In the genomic region with DNA sequence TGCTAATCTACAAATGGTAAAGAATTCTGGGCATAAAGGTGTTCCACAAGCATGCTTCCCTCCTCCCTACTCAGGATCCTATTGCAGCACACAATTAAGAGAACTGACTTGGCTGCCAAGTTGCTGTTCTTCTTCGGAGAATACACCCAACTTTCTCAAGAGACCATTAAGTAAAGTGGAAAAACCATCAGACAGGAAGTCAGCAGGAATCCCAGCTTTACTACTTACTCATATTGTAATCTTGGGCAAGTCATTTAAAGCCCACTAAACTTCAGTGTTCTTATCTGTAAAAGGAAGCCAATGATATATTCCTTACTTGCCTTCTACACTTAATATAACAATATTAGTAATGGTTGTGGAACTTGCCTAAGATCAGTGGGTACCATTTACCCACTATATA, we compare ENCODE assay signal across 32 cellular contexts. TPM values are rescaled to one million over a fixed set of nuclear protein-coding genes. Genes with fewer than 3 reads are reported as not detected.
A peak's percentile ranks its signal among the peaks of the same experiment; 100 is the strongest.
DNase-seq lines count a peak whose midpoint lies in the region; ATAC-seq and TF ChIP-seq lines count a peak whose summit lies in the region.
"Had no signal": no experiment of that assay in that cellular context is flagged by ENCODE, and none has a peak within 500 bp of the region (broad histone marks: within the 10 kb centered on the region; RNA-seq: fewer than 3 reads in every experiment).

No MANE protein-coding gene starts in this region.

- peaks cover 6% of the 10 kb centered on the region for H3K4me1 ChIP-seq in A673 (ENCODE audit: insufficient read depth, low read length, poor library complexity, severe bottlenecking)
- H3K4me1 ChIP-seq: A549 had no signal

- CTCF ChIA-PET in A673 (lab: Charles Lee) = interaction anchor here (1.3 kb wide), 1 partner anchor 39 kb away, joined by 3 read pairs; no protein-coding TSS in a partner anchor

- no peak for TF ChIP-seq CTCF in A673 (conservative IDR thresholded peaks at IDR 0.05; ENCODE audit: low read depth, low read length)
- TF ChIP-seq CTCF in cardiac fibroblast (IDR thresholded peaks at IDR 0.05; ENCODE audit: low read depth, low read length) = no peak

- peaks cover under 1% of the 10 kb centered on the region for H3K27me3 ChIP-seq in A673 (replicated peaks; ENCODE audit: insufficient read depth, low read depth, low read length, poor library complexity)
- H3K27me3 ChIP-seq: heart left ventricle, MG63, upper lobe of left lung had no signal

- no peak for TF ChIP-seq POLR2A in GM18505 (IDR thresholded peaks at IDR 0.05; ENCODE audit: borderline replicate concordance, extremely low read depth, insufficient read depth, insufficient read length)

- no peaks in the 10 kb centered on the region for H3K9me3 ChIP-seq in A673 (ENCODE audit: low read depth, low read length, poor library complexity, severe bottlenecking)
- H3K9me3 ChIP-seq: A549, heart left ventricle, MG63, upper lobe of left lung had no signal

- peak; percentile 73 for DNase-seq in A673 (ENCODE audit: low spot score)
- DNase-seq in NCI-H226 = peak; percentile 63
- peak; percentile 57 to 72 for DNase-seq in cardiac fibroblast (ENCODE audit: low read depth in 2 of 2)
- peak; percentile 32 for DNase-seq in non-pigmented ciliary epithelial cell (ENCODE audit: low read depth)
- no peak for DNase-seq in SKM-1 (lab: John Stamatoyannopoulos, UW; ENCODE audit: unreplicated experiment)
- no peak for DNase-seq in retina
- DNase-seq: activated CD4-positive, alpha-beta memory T cell treated with anti-CD3 and anti-CD28 coated beads, Interleukin-2, amount 10 ng/mL, durations not matched to agents 7 days and 5 days; activated CD4-positive, alpha-beta T cell treated with anti-CD3 and anti-CD28 coated beads for 1 hour; activated CD8-positive, alpha-beta memory T cell treated with anti-CD3 and anti-CD28 coated beads, Interleukin-2, amount 50 U/mL, for 4 hours; CD8-positive, alpha-beta T cell; cortex of kidney; DMS 273 treated with DMSO at 0.1 percent for 48 hours; effector memory CD8-positive, alpha-beta T cell; EL; erythroblast; foreskin fibroblast; heart left ventricle; MG63; naive thymus-derived CD8-positive, alpha-beta T cell; NCI-H1105 treated with DMSO at 0.1 percent for 48 hours; NCI-H1930; NCI-H526; occipital lobe; OCI-M1; stimulated activated naive B cell treated with anti-CD40 and anti-IgM and Interleukin-4, amounts not matched to agents 10 μg/mL and 1 μg/mL and 100 μg/mL, for 72 hours; substantia nigra; upper lobe of left lung had no signal

- BruUV-seq in A673 (replicated peaks; lab: Mats Ljungman, UMichigan) = no TSS peak

- H3K27ac ChIP-seq in A673 (ENCODE audit: low read depth, low read length, poor library complexity, severe bottlenecking) = no peak overlapping the region
- H3K27ac ChIP-seq: A549, heart left ventricle, HL-60, KMS-11, upper lobe of left lung had no signal

- intact Hi-C loops in A673 (cut with micrococcal nuclease; ENCODE audit: unreplicated experiment) = no loop called here

- POLR2A ChIA-PET in A673 (lab: Charles Lee; ENCODE audit: low non-redundant PET) = no interaction called here

- H3K4me3 ChIP-seq in A673 (ENCODE audit: low read depth, low read length, poor library complexity, severe bottlenecking) (no peak overlapping the region), cardiac fibroblast (replicated peaks in 1 of 2; ENCODE audit: low read depth in 2 of 2, low read length in 2 of 2) (no peak overlapping the region)
- H3K4me3 ChIP-seq: A549, heart left ventricle, MG63, upper lobe of left lung had no signal

- H3K36me3 ChIP-seq in A673 (ENCODE audit: insufficient read depth, low read length, poor library complexity, severe bottlenecking) = no peaks in the 10 kb centered on the region
- H3K36me3 ChIP-seq: heart left ventricle, MG63 had no signal

- ATAC-seq in GM18505 (IDR thresholded peaks at IDR 0.05; ENCODE audit: unreplicated experiment) = no peak
- ATAC-seq in HG02885 (IDR thresholded peaks at IDR 0.05; ENCODE audit: poor library complexity, unreplicated experiment) = no peak
- ATAC-seq: A549; CD8-positive, alpha-beta T cell; effector memory CD8-positive, alpha-beta T cell; heart left ventricle; naive thymus-derived CD8-positive, alpha-beta T cell; stimulated activated naive B cell treated with anti-CD40 and anti-IgM and Interleukin-4, amounts not matched to agents 10 μg/mL and 1 μg/mL and 100 μg/mL, for 72 hours had no signal

RNA-seq across cellular contexts. Expression of a gene that starts 37.8 kb away (rescaled TPM):
- total RNA-seq in A673 (2021) = 5.7 and 6.3 TPM in 2 replicates

Comparison
In these comparisons a context has a peak if more than half of its experiments do, and no peak if none do; other contexts are left out.
1. DNase-seq: peak in A673 (single experiment), NCI-H226 (single experiment), cardiac fibroblast (2 of 2) and non-pigmented ciliary epithelial cell (single experiment); none in SKM-1 (single experiment) and retina (single experiment).